In genomic region chr10:98446656-98447221, GRCh38 we compare ENCODE assay signal across 8 cellular contexts. TPM values are rescaled to one million over a fixed set of nuclear protein-coding genes. Genes with fewer than 3 reads are reported as not detected.
DNase-seq lines count a peak whose midpoint lies in the region; ATAC-seq and TF ChIP-seq lines count a peak whose summit lies in the region.

Gene HPS1, minus strand, starts transcription at chr10:98446935. Its CDS starts 3,695 bp downstream, at chr10:98443240.

- intact Hi-C loops in uterus (cut with DNase I; ENCODE audit: low total_unique reads): no loop called here

- H3K9ac ChIP-seq in rectal smooth muscle tissue (ENCODE audit: low read length): peak within 1 kb of the TSS; percentile 88

- TF ChIP-seq POLR2A in uterus (IDR thresholded peaks at IDR 0.05): peak; percentile 71 to 84

- TF ChIP-seq CTCF in right atrium auricular region (IDR thresholded peaks at IDR 0.05) (peak in 1 of 2 donors; percentile 40), uterus (IDR thresholded peaks at IDR 0.05) (peak in 2 of 4 experiments; percentile 5 to 13)

- H3K9me3 ChIP-seq in right atrium auricular region (no peaks in the 10 kb centered on the region), uterus (no peaks in the 10 kb centered on the region)

- no peak for TF ChIP-seq RAD21 in Ishikawa (IDR thresholded peaks at IDR 0.05; ENCODE audit: low read depth)

- H3K27me3 ChIP-seq in right atrium auricular region (no peaks in the 10 kb centered on the region), rectal smooth muscle tissue (ENCODE audit: control insufficient read depth, insufficient read depth, low read length) (no peaks in the 10 kb centered on the region), uterus (no peaks in the 10 kb centered on the region)

- H3K36me3 ChIP-seq in right atrium auricular region (peaks cover 25% of the 10 kb centered on the region), rectal smooth muscle tissue (ENCODE audit: control insufficient read depth, insufficient read depth, low read length) (peaks cover 14% of the 10 kb centered on the region), uterus (no peaks in the 10 kb centered on the region)

- DNase-seq in EL: peak; percentile 73
- DNase-seq in T-helper 1 cell: peak; percentile 50 to 82 (median 59)
- peak in 50 of 56 donors; percentile 11 to 85 (median 59) for DNase-seq in amygdala (lab: John Stamatoyannopoulos, UW)
- DNase-seq in right atrium auricular region (ENCODE audit: low spot score): peak; percentile 81
- DNase-seq in uterus: peak; percentile 71 to 84

- peak; percentile 86 for ATAC-seq in GM21576 (IDR thresholded peaks at IDR 0.05; ENCODE audit: unreplicated experiment)

- H3K4me1 ChIP-seq in right atrium auricular region (peaks cover 0 to 20% of the 10 kb centered on the region in 2 donors), rectal smooth muscle tissue (ENCODE audit: control insufficient read depth, insufficient read depth, low read length) (peaks cover 4% of the 10 kb centered on the region), uterus (no peaks in the 10 kb centered on the region)

- peak within 1 kb of the TSS; percentile 92 to 95 for H3K27ac ChIP-seq in right atrium auricular region
- H3K27ac ChIP-seq in rectal smooth muscle tissue (ENCODE audit: low read depth, low read length): peak within 1 kb of the TSS; percentile 89
- H3K27ac ChIP-seq in uterus: peak within 1 kb of the TSS; percentile 95 to 98

- H3K4me3 ChIP-seq in right atrium auricular region (peak within 1 kb of the TSS; percentile 71 to 94), rectal smooth muscle tissue (ENCODE audit: low read length) (peak within 1 kb of the TSS; percentile 96), uterus (peak within 1 kb of the TSS; percentile 62 to 92)

- no peak for TF ChIP-seq EP300 in Ishikawa (IDR thresholded peaks at IDR 0.05; ENCODE audit: borderline replicate concordance)

TF ChIP-seq in Ishikawa, 13 proteins besides CTCF, POLR2A, EP300 and RAD21:
- TF ChIP-seq TEAD4 (IDR thresholded peaks at IDR 0.05) (0 out of 2 replicates have a peak, but pooled peaks have one; percentile 27), FOXM1 (IDR thresholded peaks at IDR 0.05; ENCODE audit: borderline replicate concordance, low read depth) (no peak), NFIC (IDR thresholded peaks at IDR 0.05) (0 out of 2 replicates have a peak, but pooled peaks have one; percentile 17), EGR1 (IDR thresholded peaks at IDR 0.05) (0 out of 2 replicates have a peak, but pooled peaks have one; percentile 19), CREB1 (IDR thresholded peaks at IDR 0.05; ENCODE audit: low read depth) (0 out of 2 replicates have a peak, but pooled peaks have one; percentile 14), TCF12 (IDR thresholded peaks at IDR 0.05; ENCODE audit: low read depth) (peak; percentile 49; the same call in 1 of the 2 replicates), TAF1 (IDR thresholded peaks at IDR 0.05; ENCODE audit: low read depth) (peak; percentile 64), ZBTB7A (IDR thresholded peaks at IDR 0.05; ENCODE audit: low read depth) (peak; percentile 82; the same call in 1 of the 2 replicates), USF1 (IDR thresholded peaks at IDR 0.05) (peak; percentile 100), REST (IDR thresholded peaks at IDR 0.05; ENCODE audit: low read depth) (no peak), MAX (IDR thresholded peaks at IDR 0.05) (peak; percentile 87), CEBPB (IDR thresholded peaks at IDR 0.05) (peak; percentile 16; the same call in 1 of the 2 replicates), YY1 (IDR thresholded peaks at IDR 0.05; ENCODE audit: low read depth) (0 out of 2 replicates have a peak, but pooled peaks have one; percentile 51)

RNA-seq across cellular contexts. Expression of gene HPS1, which starts in this region (rescaled TPM):
- total RNA-seq in right atrium auricular region: 10 to 100 TPM; 26.9 to 43.6 TPM
- total RNA-seq in uterus: 10 to 100 TPM; 16.1 to 60.1 (median 38.8) TPM

Comparison
In these comparisons a context has a peak if more than half of its experiments do, and no peak if none do; other contexts are left out.
1. Peak in every context shown above with its lines: DNase-seq, ATAC-seq, H3K4me3 ChIP-seq and H3K27ac ChIP-seq.